Comparison of ENCODE assay signal across 8 cellular contexts in the genomic region with DNA sequence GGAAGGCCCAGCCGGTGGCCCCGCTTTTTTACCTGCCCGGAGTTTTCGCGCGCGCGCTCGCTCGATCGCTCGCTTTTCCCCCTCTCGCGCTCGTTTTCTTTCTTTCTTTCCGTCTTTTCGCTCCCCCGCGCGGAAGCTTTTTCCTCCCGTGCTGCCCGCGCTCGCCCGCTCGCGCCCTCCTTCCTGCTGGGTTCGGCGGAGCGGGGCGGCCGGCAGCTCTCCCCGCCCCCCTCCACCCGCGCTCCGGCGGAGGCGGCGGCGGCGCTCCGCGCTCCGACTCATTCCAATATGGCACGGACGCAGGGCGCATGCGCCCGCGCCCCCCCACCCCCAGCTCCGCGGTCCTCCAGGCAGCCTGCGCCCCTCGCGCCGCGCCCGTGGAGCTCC. TPM values are rescaled to one million over a fixed set of nuclear protein-coding genes. Genes with fewer than 3 reads are reported as not detected.
DNase-seq lines count a peak whose midpoint lies in the region; TF ChIP-seq lines count a peak whose summit lies in the region.

Gene SFMBT1, minus strand, starts transcription at position 290 of the 387 bp plus-strand sequence. CDS start 76,945 bp downstream, outside the sequence.

- TF ChIP-seq CTCF in GM12864 (IDR thresholded peaks at IDR 0.05; ENCODE audit: low read depth, low read length, missing control alignments), result no peak
- TF ChIP-seq CTCF in choroid plexus epithelial cell (conservative IDR thresholded peaks at IDR 0.05; ENCODE audit: low read depth, low read length), result no peak

- H3K36me3 ChIP-seq in H7 (replicated peaks; ENCODE audit: control insufficient read depth, insufficient read depth, low read length) (no peaks in the 10 kb centered on the region), MG63 (no peaks in the 10 kb centered on the region)

- H3K27me3 ChIP-seq in H7 (ENCODE audit: control insufficient read depth, insufficient read depth, low read length), result peaks cover 21% of the 10 kb centered on the region
- no peaks in the 10 kb centered on the region for H3K27me3 ChIP-seq in MG63

- DNase-seq in GM12864 (ENCODE audit: low read depth) (no peak), H7 (peak; percentile 96), MG63 (peak; percentile 56), choroid plexus epithelial cell (ENCODE audit: low read depth) (peak; percentile 60), left kidney (ENCODE audit: low read depth, low spot score) (peak; percentile 89), NCI-H2107 (lab: John Stamatoyannopoulos, UW) (no peak)
- DNase-seq in activated CD4-positive, alpha-beta T cell treated with anti-CD3 and anti-CD28 coated beads for 1 hour, result peak; percentile 67
- DNase-seq in stimulated activated CD4-positive, alpha-beta T cell treated with anti-CD3 and anti-CD28 coated beads, Interleukin-2, amount 100 ng/mL, for 24 hours, result peak; percentile 76

- H3K4me3 ChIP-seq in GM12864 (ENCODE audit: low read depth, low read length) (peak within 1 kb of the TSS; percentile 75), H7 (ENCODE audit: insufficient read depth, low read depth, low read length) (peak within 1 kb of the TSS; percentile 71), MG63 (peak within 1 kb of the TSS; percentile 57), choroid plexus epithelial cell (ENCODE audit: low read depth, low read length) (peak within 1 kb of the TSS; percentile 73)

- H3K9me3 ChIP-seq in MG63, result no peaks in the 10 kb centered on the region

RNA-seq across cellular contexts. Expression of gene SFMBT1, which starts in this region (rescaled TPM):
- 12.9 and 22.2 TPM in 2 replicates for total RNA-seq in H7 (2014; rRNA removed; shearing (Covaris generic))
- total RNA-seq in MG63 (2014; rRNA removed; shearing (Covaris generic); ENCODE audit: low replicate concordance), result 3.4 and 3.5 TPM in 2 replicates

Comparison
In these comparisons a context has a peak if more than half of its experiments do, and no peak if none do; other contexts are left out.
1. DNase-seq: peak in H7 (single experiment), MG63 (single experiment), activated CD4-positive, alpha-beta T cell treated with anti-CD3 and anti-CD28 coated beads for 1 hour (single experiment), choroid plexus epithelial cell (single experiment), left kidney (single experiment) and stimulated activated CD4-positive, alpha-beta T cell treated with anti-CD3 and anti-CD28 coated beads, Interleukin-2, amount 100 ng/mL, for 24 hours (2 of 2); none in GM12864 (single experiment) and NCI-H2107 (single experiment).
2. Peak in every context shown above with its lines, with median percentiles within 50 percentile points of each other: H3K4me3 ChIP-seq.